8 cellular contexts compared by ENCODE assay signal in genomic region chr2:31234690-31235503, GRCh38. TPM values are rescaled to one million over a fixed set of nuclear protein-coding genes. Genes with fewer than 3 reads are reported as not detected.
A peak's percentile ranks its signal among the peaks of the same experiment; 100 is the strongest.
DNase-seq lines count a peak whose midpoint lies in the region; ATAC-seq lines count a peak whose summit lies in the region.

No MANE protein-coding gene starts in this region.

- H3K4me3 Mint-ChIP-seq in stimulated activated naive CD8-positive, alpha-beta T cell treated with anti-CD3 and anti-CD28 coated beads, Interleukin-15, Interleukin-2, amounts not matched to agents 100 ng/mL and 50 ng/mL, for 24 hours, result peak overlapping the region; percentile 51
- H3K4me3 Mint-ChIP-seq in dendritic cell treated with granulocyte-macrophage colony-stimulating factor and Interleukin-4, amounts not matched to agents 40 ng/mL and 50 ng/mL, for 4 days, result peak overlapping the region; percentile 33
- H3K4me3 Mint-ChIP-seq in naive B cell, result peak overlapping the region; percentile 80 to 95 (median 87)

- no peak overlapping the region for H3K27ac Mint-ChIP-seq in stimulated activated naive CD8-positive, alpha-beta T cell treated with anti-CD3 and anti-CD28 coated beads, Interleukin-15, Interleukin-2, amounts not matched to agents 100 ng/mL and 50 ng/mL, for 24 hours
- no peak overlapping the region for H3K27ac Mint-ChIP-seq in dendritic cell treated with granulocyte-macrophage colony-stimulating factor and Interleukin-4, amounts not matched to agents 40 ng/mL and 50 ng/mL, for 4 days
- H3K27ac Mint-ChIP-seq in naive B cell, result peak overlapping the region; percentile 43 to 86 (median 68)

- peaks cover 3% of the 10 kb centered on the region for H3K27me3 Mint-ChIP-seq in stimulated activated naive CD8-positive, alpha-beta T cell treated with anti-CD3 and anti-CD28 coated beads, Interleukin-15, Interleukin-2, amounts not matched to agents 100 ng/mL and 50 ng/mL, for 24 hours
- H3K27me3 Mint-ChIP-seq in dendritic cell treated with granulocyte-macrophage colony-stimulating factor and Interleukin-4, amounts not matched to agents 40 ng/mL and 50 ng/mL, for 4 days, result peaks cover 13% of the 10 kb centered on the region
- no peaks in the 10 kb centered on the region for H3K27me3 Mint-ChIP-seq in naive B cell

- intact Hi-C loops in dendritic cell treated with granulocyte-macrophage colony-stimulating factor and Interleukin-4, amounts not matched to agents 40 ng/mL and 50 ng/mL, for 4 days (cut with micrococcal nuclease), result loop anchor here (10.0 kb wide), 1 partner anchor 90 kb away; no protein-coding TSS in a partner anchor

- DNase-seq in stimulated activated naive CD8-positive, alpha-beta T cell treated with anti-CD3 and anti-CD28 coated beads, Interleukin-15, Interleukin-2, amounts not matched to agents 100 U/mL and 50 U/mL, for 24 hours, result no peak
- DNase-seq in naive B cell, result no peak
- DNase-seq in SIG-M5 treated with dmso at 0.1 percent for 504 hours (lab: John Stamatoyannopoulos, UW; ENCODE audit: unreplicated experiment), result no peak
- DNase-seq in NCI-H1092 treated with DMSO at 0.1 percent for 48 hours (lab: John Stamatoyannopoulos, UW), result no peak
- DNase-seq in DMS153 (lab: John Stamatoyannopoulos, UW), result no peak

- H3K9me3 Mint-ChIP-seq in stimulated activated naive CD8-positive, alpha-beta T cell treated with anti-CD3 and anti-CD28 coated beads, Interleukin-15, Interleukin-2, amounts not matched to agents 100 ng/mL and 50 ng/mL, for 24 hours, result no peaks in the 10 kb centered on the region
- no peaks in the 10 kb centered on the region for H3K9me3 Mint-ChIP-seq in dendritic cell treated with granulocyte-macrophage colony-stimulating factor and Interleukin-4, amounts not matched to agents 40 ng/mL and 50 ng/mL, for 4 days
- H3K9me3 Mint-ChIP-seq in naive B cell, result no peaks in the 10 kb centered on the region

- peaks cover 18% of the 10 kb centered on the region for H3K4me1 Mint-ChIP-seq in stimulated activated naive CD8-positive, alpha-beta T cell treated with anti-CD3 and anti-CD28 coated beads, Interleukin-15, Interleukin-2, amounts not matched to agents 100 ng/mL and 50 ng/mL, for 24 hours (ENCODE audit: low read depth)
- peaks cover 18% of the 10 kb centered on the region for H3K4me1 Mint-ChIP-seq in dendritic cell treated with granulocyte-macrophage colony-stimulating factor and Interleukin-4, amounts not matched to agents 40 ng/mL and 50 ng/mL, for 4 days (ENCODE audit: low read depth)
- peaks cover 40 to 52% (median 51%) of the 10 kb centered on the region in 3 donors for H3K4me1 Mint-ChIP-seq in naive B cell

- no peak for ATAC-seq in stimulated activated naive CD8-positive, alpha-beta T cell treated with anti-CD3 and anti-CD28 coated beads, Interleukin-15, Interleukin-2, amounts not matched to agents 100 U/mL and 50 U/mL, for 24 hours
- ATAC-seq in naive B cell (ENCODE audit: low read depth in 2 of 2) (no peak), GM21390 (IDR thresholded peaks at IDR 0.05; ENCODE audit: unreplicated experiment) (no peak)

- no peaks in the 10 kb centered on the region for H3K36me3 Mint-ChIP-seq in stimulated activated naive CD8-positive, alpha-beta T cell treated with anti-CD3 and anti-CD28 coated beads, Interleukin-15, Interleukin-2, amounts not matched to agents 100 ng/mL and 50 ng/mL, for 24 hours (ENCODE audit: low read depth)
- H3K36me3 Mint-ChIP-seq in dendritic cell treated with granulocyte-macrophage colony-stimulating factor and Interleukin-4, amounts not matched to agents 40 ng/mL and 50 ng/mL, for 4 days (ENCODE audit: low read depth), result no peaks in the 10 kb centered on the region
- no peaks in the 10 kb centered on the region for H3K36me3 Mint-ChIP-seq in naive B cell

RNA-seq across cellular contexts. Expression of gene EHD3, which starts 0.9 kb away (rescaled TPM):
- 10 to 100 TPM in 3 of 6 donors, 1 to 10 TPM in 3; 5.9 to 13.6 (median 10.0) TPM for polyA plus RNA-seq in naive B cell (ENCODE audit: low read depth in 6 of 6)

RNA-seq across cellular contexts. Expression of gene CAPN14, which starts 17.6 kb away (rescaled TPM):
- 1 to 10 TPM in 3 of 6 donors, under 1 TPM in 2, not detected in 1; 0.30 to 1.3 (median 1.1) TPM for polyA plus RNA-seq in naive B cell (ENCODE audit: low read depth in 6 of 6)

Comparison
In these comparisons a context has a peak if more than half of its experiments do, and no peak if none do; other contexts are left out.
1. H3K27ac Mint-ChIP-seq: peak in naive B cell (6 of 6); none in stimulated activated naive CD8-positive, alpha-beta T cell treated with anti-CD3 and anti-CD28 coated beads, Interleukin-15, Interleukin-2, amounts not matched to agents 100 ng/mL and 50 ng/mL, for 24 hours (single experiment) and dendritic cell treated with granulocyte-macrophage colony-stimulating factor and Interleukin-4, amounts not matched to agents 40 ng/mL and 50 ng/mL, for 4 days (single experiment).
2. H3K4me3 Mint-ChIP-seq: peak in every context shown above with its lines; median percentile 87 in naive B cell; 51 in stimulated activated naive CD8-positive, alpha-beta T cell treated with anti-CD3 and anti-CD28 coated beads, Interleukin-15, Interleukin-2, amounts not matched to agents 100 ng/mL and 50 ng/mL, for 24 hours; 33 in dendritic cell treated with granulocyte-macrophage colony-stimulating factor and Interleukin-4, amounts not matched to agents 40 ng/mL and 50 ng/mL, for 4 days.